ENCODE assay signal across 1 cellular context in the genomic region with DNA sequence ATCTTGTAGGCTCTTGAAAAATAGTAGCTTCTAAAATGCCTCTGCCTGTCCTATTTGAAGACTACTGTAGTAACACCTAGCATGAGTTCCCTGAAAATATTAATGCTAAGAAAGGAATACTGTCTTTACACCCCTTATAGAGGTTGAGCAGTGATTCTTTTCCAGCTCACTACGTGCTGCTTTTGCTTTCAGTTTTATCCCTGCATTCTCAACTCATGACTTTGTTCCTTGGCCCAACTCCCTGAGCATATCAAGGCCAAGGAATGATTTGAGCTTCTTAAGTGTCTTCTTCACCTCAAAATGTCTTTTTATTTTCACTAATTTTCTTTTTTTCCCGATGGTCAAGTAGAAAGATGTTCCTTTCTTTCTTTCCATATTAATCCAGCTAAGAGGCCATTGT.
TF ChIP-seq lines count a peak whose summit lies in the region.

No MANE protein-coding gene starts in this region.

TF ChIP-seq in IMR-90, 13 proteins besides CTCF, POLR2A, EP300 and RAD21:
- no peak for TF ChIP-seq BHLHE40 (IDR thresholded peaks at IDR 0.05; ENCODE audit: low read depth, low read length)
- no peak for TF ChIP-seq CEBPB (IDR thresholded peaks at IDR 0.05; ENCODE audit: low read depth, low read length)
- TF ChIP-seq SMC3 (IDR thresholded peaks at IDR 0.05; ENCODE audit: low read depth, low read length), result no peak
- no peak for TF ChIP-seq MXI1 (IDR thresholded peaks at IDR 0.05; ENCODE audit: borderline replicate concordance, low read depth, low read length)
- no peak for TF ChIP-seq NFE2L2 (IDR thresholded peaks at IDR 0.05; ENCODE audit: low read depth, low read length)
- no peak for TF ChIP-seq MAZ (IDR thresholded peaks at IDR 0.05; ENCODE audit: borderline replicate concordance, low read depth, low read length)
- TF ChIP-seq RCOR1 (IDR thresholded peaks at IDR 0.05; ENCODE audit: insufficient replicate concordance, low read length), result no peak
- no peak for TF ChIP-seq CHD1 (IDR thresholded peaks at IDR 0.05; ENCODE audit: low read depth, low read length)
- TF ChIP-seq RFX5 (IDR thresholded peaks at IDR 0.05; ENCODE audit: low read depth, low read length), result no peak
- TF ChIP-seq ELK1 (IDR thresholded peaks at IDR 0.05; ENCODE audit: borderline replicate concordance, low read depth, low read length), result no peak
- no peak for TF ChIP-seq MAFK (IDR thresholded peaks at IDR 0.05; ENCODE audit: low read depth, low read length)
TF ChIP-seq in IMR-90: peak in this region for 0.
